1 cellular context compared by ENCODE assay signal in genomic region chr2:174428214-174428613, GRCh38.
TF ChIP-seq lines count a peak whose summit lies in the region.

No MANE protein-coding gene starts in this region.

TF ChIP-seq in HepG2, 621 proteins besides CTCF, POLR2A, EP300 and RAD21 (continued from another document and continues in another):
- TF ChIP-seq ZBTB25 (CRISPR knock-in tag; IDR thresholded peaks at IDR 0.05) (no peak), ELF1 (CRISPR knock-in tag; IDR thresholded peaks at IDR 0.05) (no peak), CHD2 (IDR thresholded peaks at IDR 0.05; ENCODE audit: low read depth, low read length) (no peak), ZGPAT (CRISPR knock-in tag; IDR thresholded peaks at IDR 0.05) (no peak), TCF7 (IDR thresholded peaks at IDR 0.05; ENCODE audit: low read depth) (peak; percentile 49; the same call in 1 of the 2 replicates), ATF1 (CRISPR knock-in tag; IDR thresholded peaks at IDR 0.05) (no peak), SNAPC5 (CRISPR knock-in tag; IDR thresholded peaks at IDR 0.05; ENCODE audit: borderline replicate concordance) (no peak), MYPOP (CRISPR knock-in tag; IDR thresholded peaks at IDR 0.05) (no peak), GATAD2A (CRISPR knock-in tag; IDR thresholded peaks at IDR 0.05) (peak; percentile 64), HDAC1 (CRISPR knock-in tag; IDR thresholded peaks at IDR 0.05) (no peak), THAP9 (CRISPR knock-in tag; IDR thresholded peaks at IDR 0.05; ENCODE audit: borderline replicate concordance) (no peak), PLSCR1 (CRISPR knock-in tag; IDR thresholded peaks at IDR 0.05; ENCODE audit: borderline replicate concordance) (no peak), RORA (CRISPR knock-in tag; IDR thresholded peaks at IDR 0.05) (no peak), ZNF670 (CRISPR knock-in tag; IDR thresholded peaks at IDR 0.05; ENCODE audit: borderline replicate concordance) (no peak), ZNF639 (CRISPR knock-in tag; conservative IDR thresholded peaks at IDR 0.05) (no peak), ISL2 (CRISPR knock-in tag; IDR thresholded peaks at IDR 0.05) (no peak), JARID2 (CRISPR knock-in tag; IDR thresholded peaks at IDR 0.05; ENCODE audit: insufficient replicate concordance) (no peak), BRD4 (CRISPR knock-in tag; IDR thresholded peaks at IDR 0.05) (no peak), HHEX (CRISPR knock-in tag; IDR thresholded peaks at IDR 0.05) (peak; percentile 73), DNMT1 (CRISPR knock-in tag; IDR thresholded peaks at IDR 0.05) (no peak), RAD51 (IDR thresholded peaks at IDR 0.05; ENCODE audit: borderline replicate concordance) (no peak), HNF1A (IDR thresholded peaks at IDR 0.05; ENCODE audit: low read depth) (peak; percentile 96), HNF1A (CRISPR knock-in tag; IDR thresholded peaks at IDR 0.05; ENCODE audit: borderline replicate concordance) (peak; percentile 77; the same call in 1 of the 2 replicates), MIXL1 (CRISPR knock-in tag; IDR thresholded peaks at IDR 0.05) (peak; percentile 71; the same call in 1 of the 2 replicates), RCOR2 (CRISPR knock-in tag; IDR thresholded peaks at IDR 0.05) (peak; percentile 18; the same call in 1 of the 2 replicates), NR2C2 (CRISPR knock-in tag; IDR thresholded peaks at IDR 0.05; ENCODE audit: borderline replicate concordance) (no peak), ZBTB33 (CRISPR knock-in tag; IDR thresholded peaks at IDR 0.05) (no peak), ZNF609 (CRISPR knock-in tag; IDR thresholded peaks at IDR 0.05; ENCODE audit: borderline replicate concordance) (peak; percentile 42; the same call in 1 of the 2 replicates), ZNF749 (CRISPR knock-in tag; IDR thresholded peaks at IDR 0.05; ENCODE audit: borderline replicate concordance) (no peak), MBD4 (IDR thresholded peaks at IDR 0.05; ENCODE audit: borderline replicate concordance, low read length) (no peak), ZNF850 (CRISPR knock-in tag; conservative IDR thresholded peaks at IDR 0.05) (no peak), ZNF513 (CRISPR knock-in tag; conservative IDR thresholded peaks at IDR 0.05) (no peak), CBX1 (IDR thresholded peaks at IDR 0.05; ENCODE audit: low read depth) (no peak), RBM39 (IDR thresholded peaks at IDR 0.05; ENCODE audit: low read depth, low read length, poor library complexity, severe bottlenecking) (no peak), ZNF878 (CRISPR knock-in tag; IDR thresholded peaks at IDR 0.05) (no peak), NR2F6 (IDR thresholded peaks at IDR 0.05) (peak; percentile 47; the same call in 1 of the 2 replicates), NR2F6 (CRISPR knock-in tag; IDR thresholded peaks at IDR 0.05) (no peak), JUN (CRISPR knock-in tag; IDR thresholded peaks at IDR 0.05) (no peak), ZNF737 (CRISPR knock-in tag; IDR thresholded peaks at IDR 0.05; ENCODE audit: borderline replicate concordance) (no peak), ZNF616 (CRISPR knock-in tag; IDR thresholded peaks at IDR 0.05; ENCODE audit: low read depth) (no peak)
